1 cellular context compared by ENCODE assay signal in genomic region chr3:56839784-56840724, GRCh38.
TF ChIP-seq lines count a peak whose summit lies in the region.

No MANE protein-coding gene starts in this region.

TF ChIP-seq in HEK293, 187 proteins besides CTCF, POLR2A, EP300 and RAD21 (continued from another document):
- TF ChIP-seq, protein P1, sequence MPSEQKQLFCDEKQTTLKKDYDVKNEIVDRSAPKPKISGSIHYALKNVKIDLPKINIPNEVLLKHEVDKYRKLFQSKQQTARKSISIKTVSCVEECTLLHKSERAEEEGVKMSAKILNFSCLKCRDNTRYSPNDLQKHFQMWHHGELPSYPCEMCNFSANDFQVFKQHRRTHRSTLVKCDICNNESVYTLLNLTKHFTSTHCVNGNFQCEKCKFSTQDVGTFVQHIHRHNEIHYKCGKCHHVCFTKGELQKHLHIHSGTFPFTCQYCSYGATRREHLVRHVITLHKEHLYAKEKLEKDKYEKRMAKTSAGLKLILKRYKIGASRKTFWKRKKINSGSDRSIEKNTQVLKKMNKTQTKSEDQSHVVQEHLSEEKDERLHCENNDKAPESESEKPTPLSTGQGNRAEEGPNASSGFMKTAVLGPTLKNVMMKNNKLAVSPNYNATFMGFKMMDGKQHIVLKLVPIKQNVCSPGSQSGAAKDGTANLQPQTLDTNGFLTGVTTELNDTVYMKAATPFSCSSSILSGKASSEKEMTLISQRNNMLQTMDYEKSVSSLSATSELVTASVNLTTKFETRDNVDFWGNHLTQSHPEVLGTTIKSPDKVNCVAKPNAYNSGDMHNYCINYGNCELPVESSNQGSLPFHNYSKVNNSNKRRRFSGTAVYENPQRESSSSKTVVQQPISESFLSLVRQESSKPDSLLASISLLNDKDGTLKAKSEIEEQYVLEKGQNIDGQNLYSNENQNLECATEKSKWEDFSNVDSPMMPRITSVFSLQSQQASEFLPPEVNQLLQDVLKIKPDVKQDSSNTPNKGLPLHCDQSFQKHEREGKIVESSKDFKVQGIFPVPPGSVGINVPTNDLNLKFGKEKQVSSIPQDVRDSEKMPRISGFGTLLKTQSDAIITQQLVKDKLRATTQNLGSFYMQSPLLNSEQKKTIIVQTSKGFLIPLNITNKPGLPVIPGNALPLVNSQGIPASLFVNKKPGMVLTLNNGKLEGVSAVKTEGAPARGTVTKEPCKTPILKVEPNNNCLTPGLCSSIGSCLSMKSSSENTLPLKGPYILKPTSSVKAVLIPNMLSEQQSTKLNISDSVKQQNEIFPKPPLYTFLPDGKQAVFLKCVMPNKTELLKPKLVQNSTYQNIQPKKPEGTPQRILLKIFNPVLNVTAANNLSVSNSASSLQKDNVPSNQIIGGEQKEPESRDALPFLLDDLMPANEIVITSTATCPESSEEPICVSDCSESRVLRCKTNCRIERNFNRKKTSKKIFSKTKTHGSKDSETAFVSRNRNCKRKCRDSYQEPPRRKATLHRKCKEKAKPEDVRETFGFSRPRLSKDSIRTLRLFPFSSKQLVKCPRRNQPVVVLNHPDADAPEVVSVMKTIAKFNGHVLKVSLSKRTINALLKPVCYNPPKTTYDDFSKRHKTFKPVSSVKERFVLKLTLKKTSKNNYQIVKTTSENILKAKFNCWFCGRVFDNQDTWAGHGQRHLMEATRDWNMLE (tag by site-specific recombination; conservative IDR thresholded peaks at IDR 0.05; ENCODE audit: low read depth), result no peak
- TF ChIP-seq, protein P2, sequence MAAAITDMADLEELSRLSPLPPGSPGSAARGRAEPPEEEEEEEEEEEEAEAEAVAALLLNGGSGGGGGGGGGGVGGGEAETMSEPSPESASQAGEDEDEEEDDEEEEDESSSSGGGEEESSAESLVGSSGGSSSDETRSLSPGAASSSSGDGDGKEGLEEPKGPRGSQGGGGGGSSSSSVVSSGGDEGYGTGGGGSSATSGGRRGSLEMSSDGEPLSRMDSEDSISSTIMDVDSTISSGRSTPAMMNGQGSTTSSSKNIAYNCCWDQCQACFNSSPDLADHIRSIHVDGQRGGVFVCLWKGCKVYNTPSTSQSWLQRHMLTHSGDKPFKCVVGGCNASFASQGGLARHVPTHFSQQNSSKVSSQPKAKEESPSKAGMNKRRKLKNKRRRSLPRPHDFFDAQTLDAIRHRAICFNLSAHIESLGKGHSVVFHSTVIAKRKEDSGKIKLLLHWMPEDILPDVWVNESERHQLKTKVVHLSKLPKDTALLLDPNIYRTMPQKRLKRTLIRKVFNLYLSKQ (tag by site-specific recombination; IDR thresholded peaks at IDR 0.05; ENCODE audit: borderline replicate concordance), result no peak
- TF ChIP-seq ZNF18 (tag by site-specific recombination; IDR thresholded peaks at IDR 0.05) (no peak), SCRT1 (tag by site-specific recombination; IDR thresholded peaks at IDR 0.05; ENCODE audit: borderline replicate concordance) (no peak), KLF10 (tag by site-specific recombination; IDR thresholded peaks at IDR 0.05) (no peak), ZNF24 (tag by site-specific recombination; IDR thresholded peaks at IDR 0.05) (no peak), ZNF10 (tag by site-specific recombination; IDR thresholded peaks at IDR 0.05) (0 out of 2 replicates have a peak, but pooled peaks have one; percentile 41), SCRT2 (tag by site-specific recombination; IDR thresholded peaks at IDR 0.05) (no peak), ZNF837 (tag by site-specific recombination; IDR thresholded peaks at IDR 0.05) (no peak), ZNF747 (tag by site-specific recombination; IDR thresholded peaks at IDR 0.05) (no peak), ZEB2 (tag by site-specific recombination; IDR thresholded peaks at IDR 0.05) (peak; percentile 45; the same call in 1 of the 2 replicates), OSR2 (tag by site-specific recombination; IDR thresholded peaks at IDR 0.05) (no peak)
- TF ChIP-seq, protein P3, sequence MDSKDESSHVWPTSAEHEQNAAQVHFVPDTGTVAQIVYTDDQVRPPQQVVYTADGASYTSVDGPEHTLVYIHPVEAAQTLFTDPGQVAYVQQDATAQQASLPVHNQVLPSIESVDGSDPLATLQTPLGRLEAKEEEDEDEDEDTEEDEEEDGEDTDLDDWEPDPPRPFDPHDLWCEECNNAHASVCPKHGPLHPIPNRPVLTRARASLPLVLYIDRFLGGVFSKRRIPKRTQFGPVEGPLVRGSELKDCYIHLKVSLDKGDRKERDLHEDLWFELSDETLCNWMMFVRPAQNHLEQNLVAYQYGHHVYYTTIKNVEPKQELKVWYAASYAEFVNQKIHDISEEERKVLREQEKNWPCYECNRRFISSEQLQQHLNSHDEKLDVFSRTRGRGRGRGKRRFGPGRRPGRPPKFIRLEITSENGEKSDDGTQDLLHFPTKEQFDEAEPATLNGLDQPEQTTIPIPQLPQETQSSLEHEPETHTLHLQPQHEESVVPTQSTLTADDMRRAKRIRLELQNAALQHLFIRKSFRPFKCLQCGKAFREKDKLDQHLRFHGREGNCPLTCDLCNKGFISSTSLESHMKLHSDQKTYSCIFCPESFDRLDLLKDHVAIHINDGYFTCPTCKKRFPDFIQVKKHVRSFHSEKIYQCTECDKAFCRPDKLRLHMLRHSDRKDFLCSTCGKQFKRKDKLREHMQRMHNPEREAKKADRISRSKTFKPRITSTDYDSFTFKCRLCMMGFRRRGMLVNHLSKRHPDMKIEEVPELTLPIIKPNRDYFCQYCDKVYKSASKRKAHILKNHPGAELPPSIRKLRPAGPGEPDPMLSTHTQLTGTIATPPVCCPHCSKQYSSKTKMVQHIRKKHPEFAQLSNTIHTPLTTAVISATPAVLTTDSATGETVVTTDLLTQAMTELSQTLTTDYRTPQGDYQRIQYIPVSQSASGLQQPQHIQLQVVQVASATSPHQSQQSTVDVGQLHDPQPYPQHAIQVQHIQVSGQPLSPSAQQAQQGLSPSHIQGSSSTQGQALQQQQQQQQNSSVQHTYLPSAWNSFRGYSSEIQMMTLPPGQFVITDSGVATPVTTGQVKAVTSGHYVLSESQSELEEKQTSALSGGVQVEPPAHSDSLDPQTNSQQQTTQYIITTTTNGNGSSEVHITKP (tag by site-specific recombination; IDR thresholded peaks at IDR 0.05), result peak; percentile 76
- TF ChIP-seq, protein P4, sequence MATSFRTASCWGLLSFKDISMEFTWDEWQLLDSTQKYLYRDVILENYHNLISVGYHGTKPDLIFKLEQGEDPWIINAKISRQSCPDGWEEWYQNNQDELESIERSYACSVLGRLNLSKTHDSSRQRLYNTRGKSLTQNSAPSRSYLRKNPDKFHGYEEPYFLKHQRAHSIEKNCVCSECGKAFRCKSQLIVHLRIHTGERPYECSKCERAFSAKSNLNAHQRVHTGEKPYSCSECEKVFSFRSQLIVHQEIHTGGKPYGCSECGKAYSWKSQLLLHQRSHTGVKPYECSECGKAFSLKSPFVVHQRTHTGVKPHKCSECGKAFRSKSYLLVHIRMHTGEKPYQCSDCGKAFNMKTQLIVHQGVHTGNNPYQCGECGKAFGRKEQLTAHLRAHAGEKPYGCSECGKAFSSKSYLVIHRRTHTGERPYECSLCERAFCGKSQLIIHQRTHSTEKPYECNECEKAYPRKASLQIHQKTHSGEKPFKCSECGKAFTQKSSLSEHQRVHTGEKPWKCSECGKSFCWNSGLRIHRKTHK (tag by site-specific recombination; IDR thresholded peaks at IDR 0.05), result no peak
- TF ChIP-seq, protein P5, sequence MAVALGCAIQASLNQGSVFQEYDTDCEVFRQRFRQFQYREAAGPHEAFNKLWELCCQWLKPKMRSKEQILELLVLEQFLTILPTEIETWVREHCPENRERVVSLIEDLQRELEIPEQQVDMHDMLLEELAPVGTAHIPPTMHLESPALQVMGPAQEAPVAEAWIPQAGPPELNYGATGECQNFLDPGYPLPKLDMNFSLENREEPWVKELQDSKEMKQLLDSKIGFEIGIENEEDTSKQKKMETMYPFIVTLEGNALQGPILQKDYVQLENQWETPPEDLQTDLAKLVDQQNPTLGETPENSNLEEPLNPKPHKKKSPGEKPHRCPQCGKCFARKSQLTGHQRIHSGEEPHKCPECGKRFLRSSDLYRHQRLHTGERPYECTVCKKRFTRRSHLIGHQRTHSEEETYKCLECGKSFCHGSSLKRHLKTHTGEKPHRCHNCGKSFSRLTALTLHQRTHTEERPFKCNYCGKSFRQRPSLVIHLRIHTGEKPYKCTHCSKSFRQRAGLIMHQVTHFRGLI (tag by site-specific recombination; IDR thresholded peaks at IDR 0.05), result no peak
